Comparison of ENCODE assay signal across 16 cellular contexts in genomic region chr5:34511915-34512314, GRCh38.
DNase-seq lines count a peak whose midpoint lies in the region; ATAC-seq and TF ChIP-seq lines count a peak whose summit lies in the region.
"Had no signal": no experiment of that assay in that cellular context is flagged by ENCODE, and none has a peak within 500 bp of the region (broad histone marks: within the 10 kb centered on the region; RNA-seq: fewer than 3 reads in every experiment).

No MANE protein-coding gene starts in this region.

- no peaks in the 10 kb centered on the region; a peak in 1 of 7 replicates for H3K36me3 Mint-ChIP-seq in H9 (ENCODE audit: insufficient read depth in 1 of 3, low read depth in 3 of 3)
- H3K36me3 Mint-ChIP-seq in natural killer cell treated with Interleukin-12 subunit alpha and Interleukin-12 subunit beta and Interleukin-15 and Interleukin-18, amount 100 ng/mL, for 72 hours, result no peaks in the 10 kb centered on the region
- H3K36me3 Mint-ChIP-seq: activated naive CD4-positive, alpha-beta T cell treated with anti-CD3 and anti-CD28 coated beads, Interleukin-2, amount 50 U/mL, for 24 hours; naive thymus-derived CD8-positive, alpha-beta T cell had no signal

- no peak overlapping the region for H2AK5ac ChIP-seq in H9 (ENCODE audit: insufficient read length, low read length)

- no peak overlapping the region for H2BK20ac ChIP-seq in H9 (ENCODE audit: low read depth, low read length, poor library complexity, severe bottlenecking)

- H2BK120ac ChIP-seq in H9 (ENCODE audit: low read depth, low read length, poor library complexity, severe bottlenecking), result no peak overlapping the region

- H4K20me1 ChIP-seq in H9 (ENCODE audit: control insufficient read depth, insufficient read depth, insufficient read length), result no peaks in the 10 kb centered on the region
- H4K20me1 ChIP-seq: BLaER1 had no signal

- no peaks in the 10 kb centered on the region for H3K36me3 ChIP-seq in sigmoid colon
- H3K36me3 ChIP-seq: BLaER1 had no signal

- no peak overlapping the region for H3K4me2 ChIP-seq in H9 (ENCODE audit: insufficient read depth, insufficient read length, low read length)
- H3K4me2 ChIP-seq: BLaER1 had no signal

- H3K14ac ChIP-seq in H9 (ENCODE audit: insufficient read depth, low read length), result no peak overlapping the region

- no peak overlapping the region for H2BK15ac ChIP-seq in H9 (ENCODE audit: low read depth, low read length)

- intact Hi-C loops in left colon (cut with DNase I, micrococcal nuclease) (no loop called here), sigmoid colon (cut with DNase I) (no loop called here)

- no peak for TF ChIP-seq EP300 in sigmoid colon (IDR thresholded peaks at IDR 0.05)

- no peak for TF ChIP-seq CTCF in H9 (conservative IDR thresholded peaks at IDR 0.05)
- no peak for TF ChIP-seq CTCF in coronary artery (IDR thresholded peaks at IDR 0.05)
- no peak for TF ChIP-seq CTCF in sigmoid colon (IDR thresholded peaks at IDR 0.05)

- H3K9me3 Mint-ChIP-seq in H9, result no peaks in the 10 kb centered on the region
- H3K9me3 Mint-ChIP-seq in natural killer cell treated with Interleukin-12 subunit alpha and Interleukin-12 subunit beta and Interleukin-15 and Interleukin-18, amount 100 ng/mL, for 72 hours, result no peaks in the 10 kb centered on the region
- H3K9me3 Mint-ChIP-seq: activated naive CD4-positive, alpha-beta T cell treated with anti-CD3 and anti-CD28 coated beads, Interleukin-2, amount 50 U/mL, for 24 hours; naive thymus-derived CD8-positive, alpha-beta T cell; T-helper 1 cell treated with Interleukin-12 subunit alpha and Interleukin-12 subunit beta and Interleukin-4 antibody, amounts not matched to agents 30 μg/mL and 1 μg/mL, for 36 hours had no signal

- no peak overlapping the region for H2BK5ac ChIP-seq in H9 (ENCODE audit: insufficient read length, low read length)

- H3K27me3 ChIP-seq in H9 (ENCODE audit: insufficient read depth, low read length) (no peaks in the 10 kb centered on the region), sigmoid colon (no peaks in the 10 kb centered on the region)
- H3K27me3 ChIP-seq: BLaER1 had no signal

- ATAC-seq in left colon (peak; percentile 35), HG03469 (IDR thresholded peaks at IDR 0.05; ENCODE audit: unreplicated experiment) (no peak), GM21717 (IDR thresholded peaks at IDR 0.05; ENCODE audit: unreplicated experiment) (no peak)
- ATAC-seq in natural killer cell treated with Interleukin-12 subunit alpha and Interleukin-12 subunit beta and Interleukin-15 and Interleukin-18, amount 100 ng/mL, for 72 hours, result no peak
- ATAC-seq: naive thymus-derived CD8-positive, alpha-beta T cell had no signal

- peak overlapping the region in 1 of 3 experiments; percentile 10; a peak in 1 of 7 replicates for H3K27ac Mint-ChIP-seq in H9
- peak overlapping the region in 1 of 2 donors; percentile 6 for H3K27ac Mint-ChIP-seq in natural killer cell treated with Interleukin-12 subunit alpha and Interleukin-12 subunit beta and Interleukin-15 and Interleukin-18, amount 100 ng/mL, for 72 hours
- H3K27ac Mint-ChIP-seq: activated naive CD4-positive, alpha-beta T cell treated with anti-CD3 and anti-CD28 coated beads, Interleukin-2, amount 50 U/mL, for 24 hours; naive thymus-derived CD8-positive, alpha-beta T cell; T-helper 1 cell treated with Interleukin-12 subunit alpha and Interleukin-12 subunit beta and Interleukin-4 antibody, amounts not matched to agents 30 μg/mL and 1 μg/mL, for 36 hours had no signal

- no peaks in the 10 kb centered on the region for H3K79me2 ChIP-seq in H9 (ENCODE audit: insufficient read depth, low read length)

- H3K18ac ChIP-seq in H9 (ENCODE audit: insufficient read length, low read depth, low read length), result no peak overlapping the region

- WGBS in H9 (ENCODE audit: extremely low coverage, insufficient read length, low lambda C conversion rate), result no CpG with 5 or more reads among the region's 2 CpGs
- WGBS in sigmoid colon, 2 donors, result 77 to 83% methylated on average over 2 of the region's 2 CpGs

- peaks cover 19 to 20% of the 10 kb centered on the region in 2 experiments for H3K4me1 Mint-ChIP-seq in H9
- peaks cover 0 to 3% of the 10 kb centered on the region in 2 donors for H3K4me1 Mint-ChIP-seq in natural killer cell treated with Interleukin-12 subunit alpha and Interleukin-12 subunit beta and Interleukin-15 and Interleukin-18, amount 100 ng/mL, for 72 hours (ENCODE audit: low read depth in 2 of 2)
- H3K4me1 Mint-ChIP-seq: activated naive CD4-positive, alpha-beta T cell treated with anti-CD3 and anti-CD28 coated beads, Interleukin-2, amount 50 U/mL, for 24 hours; naive thymus-derived CD8-positive, alpha-beta T cell had no signal

- no peak overlapping the region for H3K4ac ChIP-seq in H9 (ENCODE audit: low read depth, low read length)

- H3K4me3 Mint-ChIP-seq in H9, result no peak overlapping the region
- H3K4me3 Mint-ChIP-seq in natural killer cell treated with Interleukin-12 subunit alpha and Interleukin-12 subunit beta and Interleukin-15 and Interleukin-18, amount 100 ng/mL, for 72 hours, result no peak overlapping the region
- H3K4me3 Mint-ChIP-seq: activated naive CD4-positive, alpha-beta T cell treated with anti-CD3 and anti-CD28 coated beads, Interleukin-2, amount 50 U/mL, for 24 hours; naive thymus-derived CD8-positive, alpha-beta T cell; T-helper 1 cell treated with Interleukin-12 subunit alpha and Interleukin-12 subunit beta and Interleukin-4 antibody, amounts not matched to agents 30 μg/mL and 1 μg/mL, for 36 hours had no signal

- H3K23ac ChIP-seq in H9 (ENCODE audit: insufficient read length, low read depth, low read length), result no peak overlapping the region

- TF ChIP-seq POLR2A in sigmoid colon (IDR thresholded peaks at IDR 0.05), result no peak

- H4K5ac ChIP-seq in H9 (ENCODE audit: insufficient read length, low read depth, low read length), result no peak overlapping the region

- DNase-seq in H9, result peak; percentile 51
- no peak for DNase-seq in coronary artery (ENCODE audit: low spot score)
- DNase-seq in left colon, result peak in 1 of 2 donors; percentile 41
- peak; percentile 84 for DNase-seq in sigmoid colon
- DNase-seq in hippocampal formation (lab: John Stamatoyannopoulos, UW), result no peak
- no peak for DNase-seq in natural killer cell treated with Interleukin-12 subunit alpha and Interleukin-12 subunit beta and Interleukin-15 and Interleukin-18, amount 100 ng/mL, for 72 hours (ENCODE audit: low spot score)
- DNase-seq: activated CD4-positive, alpha-beta T cell treated with anti-CD3 and anti-CD28 coated beads, Interleukin-2, amount 50 U/mL, for 48 hours; GDM1; naive thymus-derived CD8-positive, alpha-beta T cell; NCI-H1417; stimulated activated CD4-positive, alpha-beta T cell treated with anti-CD3 and anti-CD28 coated beads, Interleukin-1b, Interleukin-23, amount 100 ng/mL, for 48 hours had no signal

- H2BK12ac ChIP-seq in H9 (ENCODE audit: insufficient read length, low read depth, low read length), result no peak overlapping the region

- H3K9me3 ChIP-seq in H9 (ENCODE audit: control insufficient read depth, low read depth, low read length) (no peaks in the 10 kb centered on the region), sigmoid colon (no peaks in the 10 kb centered on the region)
- H3K9me3 ChIP-seq: BLaER1 had no signal

- no peaks in the 10 kb centered on the region for H3K27me3 Mint-ChIP-seq in H9 (ENCODE audit: low read depth)
- H3K27me3 Mint-ChIP-seq in natural killer cell treated with Interleukin-12 subunit alpha and Interleukin-12 subunit beta and Interleukin-15 and Interleukin-18, amount 100 ng/mL, for 72 hours, result peaks cover 0 to 2% of the 10 kb centered on the region in 2 donors

- H3K56ac ChIP-seq in H9 (ENCODE audit: insufficient read length, low read depth, low read length), result no peak overlapping the region

- H4K91ac ChIP-seq in H9 (ENCODE audit: insufficient read length, low read depth, low read length), result no peak overlapping the region

- no peak overlapping the region for H3K27ac ChIP-seq in H9 (ENCODE audit: insufficient read length, low read depth, low read length)
- peak overlapping the region; percentile 69 to 70 for H3K27ac ChIP-seq in coronary artery
- H3K27ac ChIP-seq in sigmoid colon, result peak overlapping the region; percentile 74 to 80 (median 74)
- H3K27ac ChIP-seq: BLaER1 had no signal

- peak overlapping the region; percentile 84 for H2AFZ ChIP-seq in H9 (ENCODE audit: low read length)

- H3K4me1 ChIP-seq in H9 (ENCODE audit: insufficient read depth, low read length) (peaks cover 4% of the 10 kb centered on the region; the same call in 1 of the 2 replicates), sigmoid colon (peaks cover 0 to 30% (median 24%) of the 10 kb centered on the region in 4 donors)
- H3K4me1 ChIP-seq: BLaER1 had no signal

- no peak overlapping the region for H3K9ac ChIP-seq in H9 (ENCODE audit: extremely low read depth, insufficient read length, low read length)
- H3K9ac ChIP-seq: BLaER1 had no signal

- no peaks in the 10 kb centered on the region for H3K23me2 ChIP-seq in H9 (ENCODE audit: insufficient read length, low read depth, low read length, poor library complexity, severe bottlenecking)

- H3K4me3 ChIP-seq in coronary artery (no peak overlapping the region), sigmoid colon (no peak overlapping the region)
- H3K4me3 ChIP-seq: BLaER1 had no signal

- no peak overlapping the region for H4K8ac ChIP-seq in H9 (replicated peaks; ENCODE audit: insufficient read length, low read depth, low read length)

- H3K79me1 ChIP-seq in H9 (ENCODE audit: insufficient read depth, low read depth, low read length, poor library complexity, severe bottlenecking), result no peaks in the 10 kb centered on the region

- H3T11ph ChIP-seq in H9 (ENCODE audit: low read length), result no peak overlapping the region

Comparison
In these comparisons a context has a peak if more than half of its experiments do, and no peak if none do; other contexts are left out.
1. DNase-seq: peak in H9 (single experiment) and sigmoid colon (single experiment); none in coronary artery (single experiment), hippocampal formation (0 of 2) and natural killer cell treated with Interleukin-12 subunit alpha and Interleukin-12 subunit beta and Interleukin-15 and Interleukin-18, amount 100 ng/mL, for 72 hours (single experiment).